In the genomic region with DNA sequence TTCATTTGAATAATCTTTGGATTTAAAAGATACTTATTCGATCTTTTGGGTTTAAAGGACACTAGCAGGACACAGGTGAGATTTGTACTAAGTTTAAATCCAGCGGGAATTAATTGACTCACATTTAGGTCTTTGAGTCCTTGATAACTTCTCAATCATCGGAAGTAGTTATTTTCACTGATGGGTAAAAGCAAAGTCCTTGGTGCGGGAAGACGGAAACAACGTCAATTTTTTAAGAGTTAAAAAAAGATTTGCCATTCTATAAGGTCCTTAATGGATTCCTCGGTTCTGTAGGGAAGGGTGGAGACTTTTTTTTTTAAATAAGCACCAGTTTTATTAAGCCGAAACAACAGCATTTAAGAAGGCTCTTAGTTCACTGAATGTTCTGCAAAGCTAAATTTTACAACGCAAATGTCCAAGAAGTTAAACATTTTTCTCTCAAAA, we compare ENCODE assay signal across 8 cellular contexts. TPM values are rescaled to one million over a fixed set of nuclear protein-coding genes. Genes with fewer than 3 reads are reported as not detected.
A peak's percentile ranks its signal among the peaks of the same experiment; 100 is the strongest.
DNase-seq lines count a peak whose midpoint lies in the region; ATAC-seq, FAIRE-seq and TF ChIP-seq lines count a peak whose summit lies in the region.

No MANE protein-coding gene starts in this region.

- no TSS peak for BruUV-seq in HCT116 (replicated peaks; lab: Mats Ljungman, UMichigan)

- TF ChIP-seq POLR2A in GM15510 (IDR thresholded peaks at IDR 0.05; ENCODE audit: borderline replicate concordance, extremely low read depth, insufficient read length) (peak; percentile 19), HCT116 (IDR thresholded peaks at IDR 0.05; ENCODE audit: borderline replicate concordance, extremely low read depth, insufficient read depth, insufficient read length) (peak; percentile 26), testis (IDR thresholded peaks at IDR 0.05) (no peak)

- no peak for FAIRE-seq in RCC 7860 (lab: Jason Lieb, UNC)

- H3K4me1 ChIP-seq in HCT116 (ENCODE audit: control insufficient read depth in 1 of 2, insufficient read depth in 2 of 2, low read length in 2 of 2), result peaks cover 0 to 10% of the 10 kb centered on the region in 2 experiments; a peak in 2 of 4 replicates
- no peaks in the 10 kb centered on the region for H3K4me1 ChIP-seq in foreskin keratinocyte
- no peaks in the 10 kb centered on the region for H3K4me1 ChIP-seq in testis

- ATAC-seq in HCT116, result no peak
- ATAC-seq in foreskin keratinocyte, result no peak
- no peak for ATAC-seq in GM19324 (IDR thresholded peaks at IDR 0.05; ENCODE audit: low FRiP score, unreplicated experiment)

- intact Hi-C loops in HCT116 (cut with micrococcal nuclease), result loop anchor here (10.0 kb wide), 1 partner anchor 507 kb away; no protein-coding TSS in a partner anchor
- intact Hi-C loops in testis (cut with DNase I; ENCODE audit: low total_unique reads), result no loop called here

- POLR2A ChIA-PET in HCT116 (lab: Charles Lee), result interaction anchor here (1.0 to 1.6 kb wide), 2 partner anchors 104 to 510 kb away, joined by 3 to 4 read pairs; no protein-coding TSS in a partner anchor

- TF ChIP-seq RAD21 in HCT116 (IDR thresholded peaks at IDR 0.05; ENCODE audit: low read depth), result no peak

- no peak for TF ChIP-seq CTCF in HCT116 (IDR thresholded peaks at IDR 0.05 in 2 of 3, conservative IDR thresholded peaks at IDR 0.05 in 1 of 3; ENCODE audit: borderline replicate concordance in 1 of 3, insufficient read depth in 1 of 3, low read depth in 2 of 3, low read length in 2 of 3)
- TF ChIP-seq CTCF in foreskin keratinocyte (conservative IDR thresholded peaks at IDR 0.05), result no peak
- no peak for TF ChIP-seq CTCF in testis (IDR thresholded peaks at IDR 0.05)

- 30 to 42% methylated on average over 9 of the region's 9 CpGs for WGBS in testis, 2 donors

- RAD21 ChIA-PET in HCT116 (lab: Charles Lee; ENCODE audit: low non-redundant PET in 1 of 2, low total read pairs in 2 of 2, uncharacterized antibody in 2 of 2, unreplicated experiment in 2 of 2), result no interaction called here

- CTCF ChIA-PET in HCT116 (lab: Charles Lee), result interaction anchor here (2.2 kb wide), 1 partner anchor 31 kb away, joined by 7 read pairs; no protein-coding TSS in a partner anchor

- no peak overlapping the region for H2AFZ ChIP-seq in HCT116 (ENCODE audit: low read depth, low read length, poor library complexity, severe bottlenecking)

- H3K9me2 ChIP-seq in HCT116 (ENCODE audit: insufficient read depth), result no peaks in the 10 kb centered on the region

- H3K27me3 ChIP-seq in HCT116 (ENCODE audit: insufficient read depth, low read length), result no peaks in the 10 kb centered on the region
- H3K27me3 ChIP-seq in foreskin keratinocyte, result no peaks in the 10 kb centered on the region
- H3K27me3 ChIP-seq in testis, result no peaks in the 10 kb centered on the region

- no peak overlapping the region for H3K27ac ChIP-seq in HCT116 (ENCODE audit: low read depth, low read length)
- peak overlapping the region; percentile 43 for H3K27ac ChIP-seq in foreskin keratinocyte
- H3K27ac ChIP-seq in testis, result peak overlapping the region; percentile 44 to 74

- DNase-seq in HCT116 (ENCODE audit: low read depth, low spot score), result no peak
- DNase-seq in RCC 7860 (ENCODE audit: low spot score), result peak; percentile 5
- no peak for DNase-seq in foreskin keratinocyte
- no peak for DNase-seq in testis
- no peak for DNase-seq in NCI-H446 treated with DMSO at 0.1 percent for 48 hours (lab: John Stamatoyannopoulos, UW)
- DNase-seq in stimulated activated CD4-positive, alpha-beta T cell treated with anti-CD3 and anti-CD28 coated beads, Interleukin-12 subunit alpha, Interleukin-12 subunit beta, amount 100 ng/mL, for 4 hours, result no peak

- no peaks in the 10 kb centered on the region for H3K36me3 ChIP-seq in HCT116 (ENCODE audit: control insufficient read depth in 1 of 2, insufficient read depth in 2 of 2, low read length in 2 of 2)
- H3K36me3 ChIP-seq in testis (ENCODE audit: low read depth, missing control alignments), result no peaks in the 10 kb centered on the region

- H3K9ac ChIP-seq in HCT116 (ENCODE audit: low read length), result no peak overlapping the region

- H3K9me3 ChIP-seq in HCT116 (ENCODE audit: control insufficient read depth in 1 of 2, insufficient read depth in 1 of 2, low read depth in 1 of 2, low read length in 2 of 2) (no peaks in the 10 kb centered on the region), testis (no peaks in the 10 kb centered on the region)

- peaks cover 11% of the 10 kb centered on the region for H3K79me2 ChIP-seq in HCT116 (ENCODE audit: insufficient read depth, low read length)

- no peaks in the 10 kb centered on the region for H4K20me1 ChIP-seq in HCT116 (ENCODE audit: insufficient read depth)

- H3K4me3 ChIP-seq in HCT116 (replicated peaks in 1 of 2; ENCODE audit: low read depth in 1 of 2, low read length in 2 of 2), result no peak overlapping the region
- H3K4me3 ChIP-seq in testis, result peak overlapping the region; percentile 72 to 85

- H3K4me2 ChIP-seq in HCT116 (ENCODE audit: low read length), result no peak overlapping the region

TF ChIP-seq in HCT116, 20 proteins besides CTCF, POLR2A, EP300 and RAD21:
- TF ChIP-seq EZH2 (IDR thresholded peaks at IDR 0.05) (no peak), JUND (IDR thresholded peaks at IDR 0.05) (0 out of 2 replicates have a peak, but pooled peaks have one; percentile 2), POLR2AphosphoS5 (IDR thresholded peaks at IDR 0.05; ENCODE audit: low read depth, low read length) (peak; percentile 16; the same call in 1 of the 2 replicates)
TF ChIP-seq in HCT116: peak in this region for 2.

RNA-seq across cellular contexts. Expression of a gene that starts 2.9 kb away (rescaled TPM):
- 407 TPM for total RNA-seq in HCT116 (2021; ENCODE audit: unreplicated experiment)
- 702 and 898 TPM in 2 replicates for polyA plus RNA-seq in HCT116 (2012)
- total RNA-seq in foreskin keratinocyte, result 1,702 and 2,721 TPM in 2 replicates
- polyA plus RNA-seq in foreskin keratinocyte, result 2,710 and 4,192 TPM in 2 replicates
- 100 to 1,000 TPM; 384 to 669 TPM for total RNA-seq in testis
- 1,448 TPM for polyA plus RNA-seq in testis (ENCODE audit: insufficient read depth, low read depth, low replicate concordance)

Comparison
In these comparisons a context has a peak if more than half of its experiments do, and no peak if none do; other contexts are left out.
1. H3K4me3 ChIP-seq: peak in testis (2 of 2); none in HCT116 (0 of 2).